21 cellular contexts compared by ENCODE assay signal in genomic region chr2:118857677-118858484, GRCh38. TPM values are rescaled to one million over a fixed set of nuclear protein-coding genes. Genes with fewer than 3 reads are reported as not detected.
DNase-seq lines count a peak whose midpoint lies in the region; ATAC-seq, FAIRE-seq and TF ChIP-seq lines count a peak whose summit lies in the region.
"Had no signal": no experiment of that assay in that cellular context is flagged by ENCODE, and none has a peak within 500 bp of the region (broad histone marks: within the 10 kb centered on the region; RNA-seq: fewer than 3 reads in every experiment).

No MANE protein-coding gene starts in this region.

- TF ChIP-seq CTCF in mammary epithelial cell (conservative IDR thresholded peaks at IDR 0.05 in 1 of 2, IDR thresholded peaks at IDR 0.05 in 1 of 2; ENCODE audit: extremely low read depth in 1 of 2, insufficient read depth in 1 of 2, low read depth in 1 of 2, low read length in 2 of 2) (no peak), breast epithelium (IDR thresholded peaks at IDR 0.05) (no peak), mesothelial cell of epicardium (IDR thresholded peaks at IDR 0.05; ENCODE audit: unreplicated experiment) (no peak), upper lobe of right lung (IDR thresholded peaks at IDR 0.05) (no peak), foreskin keratinocyte (conservative IDR thresholded peaks at IDR 0.05) (no peak)

- TF ChIP-seq POLR2A in breast epithelium (IDR thresholded peaks at IDR 0.05) (no peak), GM12891 (IDR thresholded peaks at IDR 0.05; ENCODE audit: low read depth, low read length) (no peak)

- H2BK120ac ChIP-seq in mesenchymal stem cell (ENCODE audit: low read depth, low read length), result no peak overlapping the region

- H3K4me1 ChIP-seq in mammary epithelial cell (ENCODE audit: insufficient read depth, low read length), result peaks cover 16% of the 10 kb centered on the region
- H3K4me1 ChIP-seq in breast epithelium, result peaks cover 0 to 8% of the 10 kb centered on the region in 2 donors
- H3K4me1 ChIP-seq in upper lobe of right lung, result peaks cover 20% of the 10 kb centered on the region
- peaks cover 11% of the 10 kb centered on the region for H3K4me1 ChIP-seq in mesenchymal stem cell (ENCODE audit: control insufficient read depth, insufficient read depth, low read depth, low read length)
- H3K4me1 ChIP-seq in foreskin keratinocyte, result peaks cover 9% of the 10 kb centered on the region

- H3K18ac ChIP-seq in mesenchymal stem cell (ENCODE audit: low read depth in 1 of 2, low read length in 2 of 2), result no peak overlapping the region

- no peak overlapping the region for H2AK5ac ChIP-seq in mesenchymal stem cell (ENCODE audit: low read length, severe bottlenecking)

- DNase-seq in mammary epithelial cell (no peak), breast epithelium (ENCODE audit: low spot score in 2 of 2) (no peak), ecto neural progenitor cell (ENCODE audit: low spot score) (peak; percentile 61), mesothelial cell of epicardium (ENCODE audit: low spot score in 2 of 2, unreplicated experiment in 2 of 2) (peak in 1 of 2 experiments; percentile 39), upper lobe of right lung (peak; percentile 46), mesenchymal stem cell (no peak), foreskin keratinocyte (no peak), GM12891 (ENCODE audit: insufficient read length, low spot score) (no peak)
- DNase-seq: amniotic stem cell; CD4-positive, CD25-positive, alpha-beta regulatory T cell; central memory CD4-positive, alpha-beta T cell; effector CD4-positive, alpha-beta T cell; esophagus squamous epithelium; NCI-H1930 had no signal

- H4K91ac ChIP-seq in mesenchymal stem cell (ENCODE audit: low read length), result no peak overlapping the region

- no peaks in the 10 kb centered on the region for H3K36me3 Mint-ChIP-seq in mesothelial cell of epicardium
- H3K36me3 Mint-ChIP-seq: CD4-positive, CD25-positive, alpha-beta regulatory T cell had no signal

- CTCF ChIA-PET in mammary epithelial cell (lab: Charles Lee; ENCODE audit: low non-redundant PET), result no interaction called here

- H3K79me2 ChIP-seq in mammary epithelial cell (ENCODE audit: insufficient read depth, low read length), result no peaks in the 10 kb centered on the region

- no TSS peak for BruUV-seq in mammary epithelial cell (replicated peaks; lab: Mats Ljungman, UMichigan)

- H2BK12ac ChIP-seq in mesenchymal stem cell (ENCODE audit: low read length in 2 of 2), result no peak overlapping the region

- ATAC-seq in upper lobe of right lung, result no peak
- no peak for ATAC-seq in foreskin keratinocyte

- dilution Hi-C loops in mammary epithelial cell (cut with HindIII; ENCODE audit: low sequenced_read_pairs), result loop anchor here (5.0 to 25.0 kb wide), 3 partner anchors 86 to 821 kb away; no protein-coding TSS in a partner anchor

- no peak overlapping the region for H3K4me3 ChIP-seq in mammary epithelial cell (replicated peaks in 1 of 3; ENCODE audit: insufficient read depth in 1 of 3, low read depth in 2 of 3, low read length in 3 of 3)
- H3K4me3 ChIP-seq in breast epithelium, result peak overlapping the region in 1 of 3 donors; percentile 41
- no peak overlapping the region for H3K4me3 ChIP-seq in upper lobe of right lung
- H3K4me3 ChIP-seq in mesenchymal stem cell (ENCODE audit: insufficient read depth in 1 of 2, low read depth in 1 of 2, low read length in 2 of 2), result peak overlapping the region in 1 of 2 experiments; percentile 53
- H3K4me3 ChIP-seq: lung, SK-N-MC had no signal

- H3K4me3 Mint-ChIP-seq in mesothelial cell of epicardium, result peak overlapping the region; percentile 32

- H3K4ac ChIP-seq in mesenchymal stem cell (ENCODE audit: low read depth in 1 of 2, low read length in 2 of 2), result no peak overlapping the region

- H2AFZ ChIP-seq in mammary epithelial cell (ENCODE audit: low read depth, low read length) (no peak overlapping the region), mesenchymal stem cell (ENCODE audit: low read depth, low read length) (no peak overlapping the region)

- no peaks in the 10 kb centered on the region for H3K9me3 Mint-ChIP-seq in mesothelial cell of epicardium
- H3K9me3 Mint-ChIP-seq: activated T-helper 2 cell treated with anti-CD3 and anti-CD28 coated beads, Interferon-gamma antibody, Interleukin-2, Interleukin-4, amounts not matched to agents 10 μg/mL and 5 μg/mL and 100 μg/mL, durations not matched to agents 14 hours and 24 hours and 36 hours had no signal

- H4K8ac ChIP-seq in mesenchymal stem cell (ENCODE audit: low read length), result no peak overlapping the region

- intact Hi-C loops in mammary epithelial cell (cut with micrococcal nuclease), result loop anchor here (5.0 kb wide), 3 partner anchors 121 to 356 kb away; no protein-coding TSS in a partner anchor
- intact Hi-C loops in breast epithelium (cut with DNase I; ENCODE audit: low total_unique reads), result no loop called here
- intact Hi-C loops in upper lobe of right lung (cut with DNase I), result loop anchor here (10.0 kb wide), 1 partner anchor 633 kb away; no protein-coding TSS in a partner anchor

- H3K27me3 ChIP-seq in mammary epithelial cell (ENCODE audit: insufficient read depth, low read length) (peaks cover 64% of the 10 kb centered on the region), breast epithelium (peaks cover 19 to 87% of the 10 kb centered on the region in 2 donors), upper lobe of right lung (peaks cover 96% of the 10 kb centered on the region), mesenchymal stem cell (ENCODE audit: control insufficient read depth in 1 of 2, insufficient read depth in 1 of 2, low read length in 2 of 2) (peaks cover 43 to 97% of the 10 kb centered on the region in 2 experiments), foreskin keratinocyte (peaks cover 81% of the 10 kb centered on the region)

- H3K27me3 Mint-ChIP-seq in mesothelial cell of epicardium (ENCODE audit: low read depth), result peaks cover 100% of the 10 kb centered on the region

- H3K9me3 ChIP-seq in mammary epithelial cell (replicated peaks; ENCODE audit: insufficient read depth, low read length) (no peaks in the 10 kb centered on the region), breast epithelium (no peaks in the 10 kb centered on the region), upper lobe of right lung (no peaks in the 10 kb centered on the region), mesenchymal stem cell (ENCODE audit: control insufficient read depth, low read length) (no peaks in the 10 kb centered on the region)
- H3K9me3 ChIP-seq: esophagus squamous epithelium had no signal

- no peak overlapping the region for H3K23ac ChIP-seq in mesenchymal stem cell (ENCODE audit: low read length in 2 of 2)

- no peak overlapping the region for H3K9ac ChIP-seq in mammary epithelial cell (ENCODE audit: insufficient read depth, low read length)
- H3K9ac ChIP-seq in mesenchymal stem cell (ENCODE audit: low read length), result no peak overlapping the region
- H3K9ac ChIP-seq: KMS-11 had no signal

- 18% methylated on average over 24 of the region's 52 CpGs for WGBS in mammary epithelial cell (ENCODE audit: low coverage, missing lambda C conversion rate)
- WGBS in mesenchymal stem cell, result 5% methylated on average over 50 of the region's 52 CpGs

- H3K4me2 ChIP-seq in mammary epithelial cell (ENCODE audit: insufficient read depth, low read depth, low read length) (peak overlapping the region; percentile 5), mesenchymal stem cell (ENCODE audit: low read length, poor library complexity, severe bottlenecking) (no peak overlapping the region)
- H3K4me2 ChIP-seq: KMS-11 had no signal

- H4K20me1 ChIP-seq in mammary epithelial cell (ENCODE audit: insufficient read depth, low read length), result no peaks in the 10 kb centered on the region

- H3K36me3 ChIP-seq in mammary epithelial cell (ENCODE audit: insufficient read depth, low read length) (no peaks in the 10 kb centered on the region), breast epithelium (no peaks in the 10 kb centered on the region), upper lobe of right lung (no peaks in the 10 kb centered on the region), mesenchymal stem cell (ENCODE audit: control insufficient read depth in 1 of 2, insufficient read depth in 2 of 2, low read depth in 1 of 2, low read length in 2 of 2) (no peaks in the 10 kb centered on the region)
- H3K36me3 ChIP-seq: esophagus squamous epithelium had no signal

- no peak for FAIRE-seq in GM12891 (lab: Jason Lieb, UNC)
- FAIRE-seq: islet of Langerhans, RCC 7860 had no signal

- H3K79me1 ChIP-seq in mesenchymal stem cell (replicated peaks; ENCODE audit: low read length, poor library complexity, severe bottlenecking), result no peaks in the 10 kb centered on the region

- in situ Hi-C loops in mammary epithelial cell (cut with MboI; ENCODE audit: low sequenced_read_pairs in 2 of 2), result loop anchor here (5.0 to 25.0 kb wide), 6 partner anchors 296 to 821 kb away; no protein-coding TSS in a partner anchor

- H3K14ac ChIP-seq in mesenchymal stem cell (ENCODE audit: low read length in 2 of 2), result no peak overlapping the region

- peaks cover 25% of the 10 kb centered on the region for H3K4me1 Mint-ChIP-seq in mesothelial cell of epicardium

- H3K27ac ChIP-seq in mammary epithelial cell (ENCODE audit: insufficient read depth, low read depth, low read length) (no peak overlapping the region), breast epithelium (no peak overlapping the region), upper lobe of right lung (no peak overlapping the region), mesenchymal stem cell (ENCODE audit: low read length, poor library complexity, severe bottlenecking) (no peak overlapping the region), foreskin keratinocyte (no peak overlapping the region)
- H3K27ac ChIP-seq: esophagus squamous epithelium, KMS-11, SK-N-MC had no signal

- no peak overlapping the region for H2BK15ac ChIP-seq in mesenchymal stem cell (ENCODE audit: low read depth, poor library complexity, severe bottlenecking)

- no peak overlapping the region for H3K27ac Mint-ChIP-seq in mesothelial cell of epicardium
- H3K27ac Mint-ChIP-seq: activated T-helper 2 cell treated with anti-CD3 and anti-CD28 coated beads, Interferon-gamma antibody, Interleukin-2, Interleukin-4, amounts not matched to agents 10 μg/mL and 5 μg/mL and 100 μg/mL, durations not matched to agents 14 hours and 24 hours and 36 hours; CD4-positive, CD25-positive, alpha-beta regulatory T cell had no signal

- no peak overlapping the region for H2BK5ac ChIP-seq in mesenchymal stem cell (ENCODE audit: low read depth, low read length, poor library complexity, severe bottlenecking)

TF ChIP-seq in GM12891, 5 proteins besides CTCF, POLR2A, EP300 and RAD21 (continues in another document):
- no peak for TF ChIP-seq TAF1 (IDR thresholded peaks at IDR 0.05; ENCODE audit: low read depth, low read length)
- TF ChIP-seq POLR2AphosphoS5 (IDR thresholded peaks at IDR 0.05; ENCODE audit: low read depth, low read length), result no peak

RNA-seq across cellular contexts. Expression of gene EN1, which starts 10.4 kb away (rescaled TPM):
- total RNA-seq in mammary epithelial cell (under 1 TPM in 1 of 2 donors, not detected in 1; 0.33 TPM), breast epithelium (1 to 10 TPM in 2 of 3 donors, under 1 TPM in 1; 0.29 to 6.4 (median 1.6) TPM), mesothelial cell of epicardium (17.7 to 18.3 TPM (median 17.9 TPM) in 3 replicates), upper lobe of right lung (not detected), foreskin keratinocyte (0.75 TPM in 1 of 2 replicates, not detected in the other)
- polyA plus RNA-seq in mammary epithelial cell (not detected), foreskin keratinocyte (0.85 TPM in 1 of 2 replicates, not detected in the other)
- not detected for polyA minus RNA-seq in mammary epithelial cell
- polyA plus RNA-seq in mesenchymal stem cell (2013, experiment 1 of 2), result not detected
- not detected for polyA plus RNA-seq in mesenchymal stem cell (2013, experiment 2 of 2)
- not detected for polyA plus RNA-seq in GM12891 (2012; ENCODE audit: low read depth, missing spikeins)
- total RNA-seq: activated T-helper 2 cell treated with anti-CD3 and anti-CD28 coated beads, Interferon-gamma antibody, Interleukin-2, Interleukin-4, amounts not matched to agents 10 μg/mL and 5 μg/mL and 100 μg/mL, durations not matched to agents 14 hours and 24 hours and 36 hours; CD4-positive, CD25-positive, alpha-beta regulatory T cell; esophagus squamous epithelium; lung had no signal
- polyA plus RNA-seq: AG04450; CD4-positive, CD25-positive, alpha-beta regulatory T cell; lung had no signal

Comparison
In these comparisons a context has a peak if more than half of its experiments do, and no peak if none do; other contexts are left out.
1. DNase-seq: peak in ecto neural progenitor cell (single experiment) and upper lobe of right lung (single experiment); none in mammary epithelial cell (single experiment), breast epithelium (0 of 2), mesenchymal stem cell (single experiment), foreskin keratinocyte (0 of 2) and GM12891 (single experiment).